ENCODE assay signal across 8 cellular contexts in the genomic region with DNA sequence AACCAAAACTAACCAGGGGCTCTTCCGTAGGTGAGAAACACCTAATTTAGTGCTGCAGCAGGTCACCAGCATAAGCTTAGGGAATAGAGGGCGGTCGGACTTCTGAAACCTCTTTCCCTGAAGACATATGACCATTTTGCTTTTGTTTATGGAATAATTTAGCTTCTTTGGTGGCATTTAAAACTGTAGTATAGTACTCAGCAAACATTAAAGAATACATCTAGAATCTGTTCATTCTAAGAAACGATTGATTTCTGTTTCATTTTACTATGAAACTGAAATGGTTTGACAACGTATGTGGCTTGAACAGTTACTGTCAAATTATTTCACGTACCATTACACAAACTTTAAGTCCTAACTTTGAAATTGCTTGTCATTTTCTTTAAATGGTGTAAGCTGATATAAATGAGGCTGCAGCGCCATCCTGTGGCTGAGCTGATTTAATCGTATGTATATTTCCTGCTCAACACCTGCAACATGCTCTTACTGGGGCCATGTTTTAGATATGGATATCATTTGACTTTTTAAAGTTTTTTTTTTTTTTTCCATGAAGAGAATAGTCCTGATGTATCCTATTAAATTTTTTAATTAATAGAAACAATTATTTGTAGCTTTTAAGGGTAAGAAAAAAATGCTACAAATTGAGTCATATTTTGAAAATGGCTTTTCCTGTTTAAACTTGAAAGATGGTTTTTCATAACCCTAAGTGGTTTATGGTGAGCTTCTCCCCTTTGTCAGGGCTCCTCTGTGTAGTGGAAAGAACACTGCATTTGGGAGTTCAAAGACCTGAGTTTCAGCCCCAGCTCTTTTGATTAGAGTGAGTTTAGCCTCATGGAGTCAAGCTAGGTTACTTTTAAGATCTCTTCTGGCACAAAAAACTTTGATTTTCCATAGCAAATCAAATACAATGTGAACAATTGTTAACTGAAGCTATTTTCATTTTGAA. TPM values are rescaled to one million over a fixed set of nuclear protein-coding genes. Genes with fewer than 3 reads are reported as not detected.
DNase-seq lines count a peak whose midpoint lies in the region; ATAC-seq and TF ChIP-seq lines count a peak whose summit lies in the region.

No MANE protein-coding gene starts in this region.

- DNase-seq in AG04450 (ENCODE audit: low read depth, low spot score), result peak; percentile 65
- peak; percentile 71 for DNase-seq in NCI-H2171 treated with DMSO at 0.1 percent for 48 hours (lab: John Stamatoyannopoulos, UW)
- DNase-seq in activated CD4-positive, alpha-beta T cell treated with anti-CD3 and anti-CD28 coated beads for 1 hour, result peak; percentile 75
- peak; percentile 77 for DNase-seq in cerebellar cortex (ENCODE audit: low spot score)
- peak; percentile 61 for DNase-seq in left lobe of liver (ENCODE audit: low spot score)
- peak; percentile 60 to 79 (median 66) for DNase-seq in stimulated activated CD4-positive, alpha-beta T cell treated with anti-CD3 and anti-CD28 coated beads, TNF-alpha, amount 100 ng/mL, for 1 hour (ENCODE audit: low read depth in 3 of 3, low spot score in 1 of 3)

- H3K27me3 ChIP-seq in AG04450 (ENCODE audit: control insufficient read depth, insufficient read depth, low read length), result no peaks in the 10 kb centered on the region

- H3K4me3 ChIP-seq in AG04450 (ENCODE audit: low read depth, low read length), result no peak overlapping the region

- H3K27ac ChIP-seq in AG04450 (ENCODE audit: low read depth, low read length), result no peak overlapping the region

- CTCF ChIA-PET in AG04450 (lab: Charles Lee), result interaction anchor here (0.5 to 5.0 kb wide), 86 partner anchors 9 to 1403 kb away, joined by 3 to 59 read pairs (median 4); partner anchors contain the start of genes CDK17, CFAP54 and LTA4H

- H3K9me3 ChIP-seq in AG04450 (ENCODE audit: control insufficient read depth, insufficient read depth, low read length), result no peaks in the 10 kb centered on the region

- peak; percentile 53 for TF ChIP-seq CTCF in AG04450 (IDR thresholded peaks at IDR 0.05; ENCODE audit: low read depth, low read length)

- POLR2A ChIA-PET in AG04450 (lab: Yijun Ruan, JAX), result interaction anchor here (0.6 to 1.0 kb wide), 5 partner anchors 111 to 595 kb away, joined by 3 to 7 read pairs (median 6); partner anchors contain the start of gene CDK17

- peak; percentile 58 for ATAC-seq in GM18519 (IDR thresholded peaks at IDR 0.05; ENCODE audit: low FRiP score, unreplicated experiment)
- peak; percentile 52 for ATAC-seq in HG03045 (IDR thresholded peaks at IDR 0.05; ENCODE audit: unreplicated experiment)
- peak; percentile 89 for ATAC-seq in left lobe of liver

RNA-seq across cellular contexts. Expression of gene CFAP54, which starts 27.4 kb away (rescaled TPM):
- 0.82 and 1.2 TPM in 2 replicates for polyA plus RNA-seq in AG04450 (2011; rRNA removed)
- polyA minus RNA-seq in AG04450 (2011; rRNA and poly(A)+ RNA removed), result 0.52 and 0.92 TPM in 2 replicates
- total RNA-seq in left lobe of liver, result 0.13 TPM
